ENCODE assay signal across 23 cellular contexts in the genomic region with DNA sequence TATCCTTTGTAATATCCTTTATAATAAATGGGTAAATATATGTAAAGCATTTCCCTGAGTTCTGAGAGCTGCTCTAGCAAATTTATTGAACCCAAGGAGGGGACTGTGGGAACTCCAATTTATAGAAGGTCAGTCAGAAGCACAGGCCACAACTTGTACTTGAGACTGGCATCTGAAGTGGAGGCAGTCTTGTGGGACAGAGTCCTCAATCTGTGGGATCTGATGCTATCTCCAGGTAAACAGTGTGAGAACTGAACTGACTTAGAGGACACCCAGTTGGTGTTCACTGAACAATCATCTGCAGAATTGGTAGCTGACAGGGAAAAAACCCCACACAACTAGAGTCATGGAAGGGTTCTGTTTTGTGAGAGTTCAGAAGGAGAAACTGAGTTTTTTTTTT. TPM values are rescaled to one million over a fixed set of nuclear protein-coding genes. Genes with fewer than 3 reads are reported as not detected.
DNase-seq lines count a peak whose midpoint lies in the region; ATAC-seq and TF ChIP-seq lines count a peak whose summit lies in the region.
"Had no signal": no experiment of that assay in that cellular context is flagged by ENCODE, and none has a peak within 500 bp of the region (broad histone marks: within the 10 kb centered on the region; RNA-seq: fewer than 3 reads in every experiment).

No MANE protein-coding gene starts in this region.

- ATAC-seq in effector memory CD8-positive, alpha-beta T cell (replicated peaks): no peak
- ATAC-seq in left ventricle myocardium superior (no peak), HG03175 (IDR thresholded peaks at IDR 0.05; ENCODE audit: unreplicated experiment) (no peak)
- ATAC-seq: PC-3 had no signal

- TF ChIP-seq CTCF in Caco-2 (IDR thresholded peaks at IDR 0.05; ENCODE audit: insufficient read depth in 1 of 2, low read depth in 1 of 2, low read length in 1 of 2, severe bottlenecking in 1 of 2, unreplicated experiment in 1 of 2): no peak

- H3K4me2 ChIP-seq in GM23248 (ENCODE audit: unreplicated experiment): no peak overlapping the region
- H3K4me2 ChIP-seq: BLaER1, SK-N-SH had no signal

- no peak overlapping the region for H2AFZ ChIP-seq in GM23248

- H3K4me1 Mint-ChIP-seq in activated naive CD4-positive, alpha-beta T cell treated with anti-CD3 and anti-CD28 coated beads, Interleukin-2, amount 50 U/mL, for 24 hours: peaks cover 66% of the 10 kb centered on the region
- H3K4me1 Mint-ChIP-seq in Caco-2 (ENCODE audit: low read depth, unreplicated experiment): peaks cover 23% of the 10 kb centered on the region
- peaks cover 22 to 46% of the 10 kb centered on the region in 2 donors for H3K4me1 Mint-ChIP-seq in effector memory CD8-positive, alpha-beta T cell (ENCODE audit: low read depth in 2 of 2)

- H3K27ac Mint-ChIP-seq in activated naive CD4-positive, alpha-beta T cell treated with anti-CD3 and anti-CD28 coated beads, Interleukin-2, amount 50 U/mL, for 24 hours: peak overlapping the region; percentile 42
- peak overlapping the region; percentile 62 for H3K27ac Mint-ChIP-seq in Caco-2 (ENCODE audit: unreplicated experiment)
- H3K27ac Mint-ChIP-seq in effector memory CD8-positive, alpha-beta T cell: peak overlapping the region; percentile 42 to 52
- H3K27ac Mint-ChIP-seq: HFFc6 had no signal

- no peak overlapping the region for H3K27ac ChIP-seq in GM23248
- H3K27ac ChIP-seq: BLaER1 had no signal

- H3F3A ChIP-seq in GM23248 (ENCODE audit: insufficient read depth): peaks cover 26% of the 10 kb centered on the region

- BruUV-seq in Caco-2 (replicated peaks; lab: Mats Ljungman, UMichigan): no TSS peak

- H3K9me3 ChIP-seq in Caco-2: no peaks in the 10 kb centered on the region
- H3K9me3 ChIP-seq in GM23248 (ENCODE audit: low read depth): no peaks in the 10 kb centered on the region
- H3K9me3 ChIP-seq: BLaER1, HAP-1, MG63, SK-N-SH had no signal

- no peak overlapping the region for H3K4me3 Mint-ChIP-seq in activated naive CD4-positive, alpha-beta T cell treated with anti-CD3 and anti-CD28 coated beads, Interleukin-2, amount 50 U/mL, for 24 hours
- H3K4me3 Mint-ChIP-seq in Caco-2 (ENCODE audit: unreplicated experiment): no peak overlapping the region
- H3K4me3 Mint-ChIP-seq in effector memory CD8-positive, alpha-beta T cell: no peak overlapping the region
- H3K4me3 Mint-ChIP-seq: HFFc6 had no signal

- no peaks in the 10 kb centered on the region for H3K9me2 ChIP-seq in GM23248 (ENCODE audit: insufficient read depth)
- H3K9me2 ChIP-seq: SK-N-SH had no signal

- intact Hi-C loops in Caco-2 (cut with micrococcal nuclease; ENCODE audit: unreplicated experiment) (no loop called here), left ventricle myocardium superior (cut with micrococcal nuclease) (no loop called here)

- no peaks in the 10 kb centered on the region for H3K9me3 Mint-ChIP-seq in activated naive CD4-positive, alpha-beta T cell treated with anti-CD3 and anti-CD28 coated beads, Interleukin-2, amount 50 U/mL, for 24 hours
- H3K9me3 Mint-ChIP-seq in Caco-2 (ENCODE audit: unreplicated experiment): no peaks in the 10 kb centered on the region
- no peaks in the 10 kb centered on the region for H3K9me3 Mint-ChIP-seq in effector memory CD8-positive, alpha-beta T cell
- H3K9me3 Mint-ChIP-seq: HFFc6 had no signal

- peaks cover 25% of the 10 kb centered on the region for H3K4me1 ChIP-seq in Caco-2
- H3K4me1 ChIP-seq in GM23248 (ENCODE audit: insufficient read depth): peaks cover 19% of the 10 kb centered on the region

- peaks cover 11% of the 10 kb centered on the region for H3K36me3 Mint-ChIP-seq in activated naive CD4-positive, alpha-beta T cell treated with anti-CD3 and anti-CD28 coated beads, Interleukin-2, amount 50 U/mL, for 24 hours
- peaks cover 66% of the 10 kb centered on the region for H3K36me3 Mint-ChIP-seq in Caco-2 (ENCODE audit: insufficient read depth, unreplicated experiment)
- H3K36me3 Mint-ChIP-seq in effector memory CD8-positive, alpha-beta T cell (ENCODE audit: insufficient read depth): peaks cover 63% of the 10 kb centered on the region

- CTCF ChIA-PET in Caco-2 (lab: Charles Lee): no interaction called here

- H3K27me3 Mint-ChIP-seq in activated naive CD4-positive, alpha-beta T cell treated with anti-CD3 and anti-CD28 coated beads, Interleukin-2, amount 50 U/mL, for 24 hours: no peaks in the 10 kb centered on the region
- no peaks in the 10 kb centered on the region for H3K27me3 Mint-ChIP-seq in Caco-2 (ENCODE audit: insufficient read depth, unreplicated experiment)
- no peaks in the 10 kb centered on the region for H3K27me3 Mint-ChIP-seq in effector memory CD8-positive, alpha-beta T cell

- H3K9ac ChIP-seq in GM23248: no peak overlapping the region
- H3K9ac ChIP-seq: BLaER1, SK-N-SH had no signal

- H3K36me3 ChIP-seq in Caco-2 (ENCODE audit: control insufficient read depth, insufficient read depth, low read length) (peaks cover 4% of the 10 kb centered on the region; the same call in 1 of the 2 replicates), GM23248 (ENCODE audit: low read depth) (peaks cover 29% of the 10 kb centered on the region)

- in situ Hi-C loops in GM23248 (cut with MboI): no loop called here

- H4K20me1 ChIP-seq in GM23248 (ENCODE audit: insufficient read depth): peaks cover 13% of the 10 kb centered on the region

- no peak for DNase-seq in activated naive CD4-positive, alpha-beta T cell treated with anti-CD3 and anti-CD28 coated beads, Interleukin-2, amount 50 U/mL, for 16 hours
- DNase-seq in Caco-2: no peak
- DNase-seq in effector memory CD8-positive, alpha-beta T cell: no peak
- DNase-seq in left ventricle myocardium superior: no peak
- no peak for DNase-seq in GM23248
- DNase-seq: DMS53; HFFc6; IMR-90; KG1; MG63; NCI-H1105 treated with DMSO at 0.1 percent for 48 hours; NCI-H146; NCI-H1930; NCI-H2107; NCI-H524; NCI-H82; NK-92 treated with Interleukin-12 subunit alpha and Interleukin-12 subunit beta, amount 100 ng/mL, for 24 hours; PC-3; SK-N-SH had no signal

- POLR2A ChIA-PET in Caco-2 (lab: Charles Lee): no interaction called here

- H3K4me3 ChIP-seq in Caco-2 (ENCODE audit: low read depth, low read length): no peak overlapping the region
- H3K4me3 ChIP-seq in GM23248: no peak overlapping the region
- H3K4me3 ChIP-seq: BLaER1, HAP-1, MG63 had no signal

- H3K27me3 ChIP-seq in Caco-2 (replicated peaks; ENCODE audit: control insufficient read depth, insufficient read depth, low read length) (no peaks in the 10 kb centered on the region), GM23248 (replicated peaks; ENCODE audit: insufficient read depth) (no peaks in the 10 kb centered on the region)
- H3K27me3 ChIP-seq: BLaER1, MG63 had no signal

- H3K79me2 ChIP-seq in GM23248 (ENCODE audit: insufficient read depth): peaks cover 79% of the 10 kb centered on the region

RNA-seq across cellular contexts. Expression of gene AKAP10, which starts 34.0 kb away (rescaled TPM):
- 39.9 and 41.2 TPM in 2 replicates for total RNA-seq in Caco-2 (2022)
- 15.5 TPM for total RNA-seq in left ventricle myocardium superior
- total RNA-seq in GM23248 (2014; rRNA removed; shearing (Covaris generic)): 24.8 and 26.5 TPM in 2 replicates
- 18.0 and 18.7 TPM in 2 replicates for polyA plus RNA-seq in GM23248 (2016; fragmentation: Nextera tagmentation; extraction: Ambion mirVana)
